Comparison of ENCODE assay signal across 2 cellular contexts in the genomic region with DNA sequence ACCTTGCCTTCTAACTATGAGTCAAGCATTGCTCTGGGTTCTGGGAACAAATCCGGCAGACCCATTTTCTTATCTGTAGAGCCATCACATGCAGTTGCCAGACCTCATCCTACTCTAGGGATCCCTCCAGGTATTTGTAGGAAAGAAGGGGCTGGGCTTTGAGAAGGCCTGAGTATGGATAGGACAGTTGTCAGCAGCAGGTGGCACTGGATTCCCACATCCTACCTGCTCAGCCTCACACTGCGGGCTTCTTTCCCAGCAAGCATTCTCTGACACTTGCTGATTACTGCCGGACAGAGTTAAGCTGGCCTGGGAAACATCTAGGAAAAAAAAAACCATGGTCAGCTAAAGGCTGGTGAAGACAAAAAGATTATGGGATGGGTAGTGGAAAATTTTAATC.
TF ChIP-seq lines count a peak whose summit lies in the region.

No MANE protein-coding gene starts in this region.

TF ChIP-seq in HCT116, 20 proteins besides CTCF, POLR2A, EP300 and RAD21 (continued from another document):
- TF ChIP-seq YY1 (IDR thresholded peaks at IDR 0.05; ENCODE audit: extremely low read depth, insufficient replicate concordance, low read depth, low read length) (no peak), SP1 (IDR thresholded peaks at IDR 0.05; ENCODE audit: low read depth) (no peak), ELF1 (IDR thresholded peaks at IDR 0.05; ENCODE audit: borderline replicate concordance, low read depth) (no peak), ZNF274 (IDR thresholded peaks at IDR 0.05; ENCODE audit: low read depth, low read length) (no peak), POLR2AphosphoS5 (IDR thresholded peaks at IDR 0.05; ENCODE audit: low read depth, low read length) (no peak), EZH2phosphoT487 (IDR thresholded peaks at IDR 0.05; ENCODE audit: borderline replicate concordance) (no peak), CBX3 (IDR thresholded peaks at IDR 0.05; ENCODE audit: low read depth) (no peak), SIN3A (IDR thresholded peaks at IDR 0.05; ENCODE audit: low read depth) (no peak)
- TF ChIP-seq, protein P1, sequence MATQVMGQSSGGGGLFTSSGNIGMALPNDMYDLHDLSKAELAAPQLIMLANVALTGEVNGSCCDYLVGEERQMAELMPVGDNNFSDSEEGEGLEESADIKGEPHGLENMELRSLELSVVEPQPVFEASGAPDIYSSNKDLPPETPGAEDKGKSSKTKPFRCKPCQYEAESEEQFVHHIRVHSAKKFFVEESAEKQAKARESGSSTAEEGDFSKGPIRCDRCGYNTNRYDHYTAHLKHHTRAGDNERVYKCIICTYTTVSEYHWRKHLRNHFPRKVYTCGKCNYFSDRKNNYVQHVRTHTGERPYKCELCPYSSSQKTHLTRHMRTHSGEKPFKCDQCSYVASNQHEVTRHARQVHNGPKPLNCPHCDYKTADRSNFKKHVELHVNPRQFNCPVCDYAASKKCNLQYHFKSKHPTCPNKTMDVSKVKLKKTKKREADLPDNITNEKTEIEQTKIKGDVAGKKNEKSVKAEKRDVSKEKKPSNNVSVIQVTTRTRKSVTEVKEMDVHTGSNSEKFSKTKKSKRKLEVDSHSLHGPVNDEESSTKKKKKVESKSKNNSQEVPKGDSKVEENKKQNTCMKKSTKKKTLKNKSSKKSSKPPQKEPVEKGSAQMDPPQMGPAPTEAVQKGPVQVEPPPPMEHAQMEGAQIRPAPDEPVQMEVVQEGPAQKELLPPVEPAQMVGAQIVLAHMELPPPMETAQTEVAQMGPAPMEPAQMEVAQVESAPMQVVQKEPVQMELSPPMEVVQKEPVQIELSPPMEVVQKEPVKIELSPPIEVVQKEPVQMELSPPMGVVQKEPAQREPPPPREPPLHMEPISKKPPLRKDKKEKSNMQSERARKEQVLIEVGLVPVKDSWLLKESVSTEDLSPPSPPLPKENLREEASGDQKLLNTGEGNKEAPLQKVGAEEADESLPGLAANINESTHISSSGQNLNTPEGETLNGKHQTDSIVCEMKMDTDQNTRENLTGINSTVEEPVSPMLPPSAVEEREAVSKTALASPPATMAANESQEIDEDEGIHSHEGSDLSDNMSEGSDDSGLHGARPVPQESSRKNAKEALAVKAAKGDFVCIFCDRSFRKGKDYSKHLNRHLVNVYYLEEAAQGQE (IDR thresholded peaks at IDR 0.05; ENCODE audit: low read depth): no peak

TF ChIP-seq in WTC11, 78 proteins besides CTCF, POLR2A, EP300 and RAD21 (continued from another document):
- TF ChIP-seq, protein P2, sequence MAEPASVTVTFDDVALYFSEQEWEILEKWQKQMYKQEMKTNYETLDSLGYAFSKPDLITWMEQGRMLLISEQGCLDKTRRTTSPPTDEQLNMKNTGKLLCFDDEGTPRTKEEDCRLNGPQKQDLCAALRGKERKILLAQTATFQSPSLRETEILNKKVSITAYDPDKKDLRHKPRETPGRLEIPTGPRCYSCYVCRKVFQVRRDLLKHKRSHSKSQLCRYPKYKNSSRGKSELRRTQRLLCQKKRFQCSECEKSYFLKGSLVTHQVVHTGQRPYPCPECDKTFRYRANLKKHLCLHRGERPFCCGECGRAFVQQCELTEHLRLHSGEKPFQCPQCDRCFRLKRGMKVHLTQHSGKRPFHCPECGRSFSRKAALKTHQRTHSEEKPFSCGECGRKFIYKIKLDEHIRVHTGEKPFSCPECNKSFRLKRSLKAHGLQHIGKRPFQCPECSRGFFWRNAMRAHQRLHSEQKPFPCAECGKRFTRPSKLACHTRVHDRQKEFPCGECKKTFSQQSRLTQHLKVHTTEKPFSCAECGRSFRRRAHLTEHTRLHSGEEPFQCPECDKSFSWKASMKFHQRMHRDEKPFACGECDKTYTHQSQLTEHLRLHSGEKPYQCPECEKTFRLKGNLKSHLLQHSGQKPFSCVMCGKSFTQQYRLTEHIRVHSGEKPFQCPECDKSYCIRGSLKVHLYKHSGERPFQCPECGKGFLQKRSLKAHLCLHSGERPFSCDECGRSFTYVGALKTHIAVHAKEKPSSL (CRISPR knock-in tag; conservative IDR thresholded peaks at IDR 0.05): no peak
- TF ChIP-seq SOX15 (CRISPR knock-in tag; IDR thresholded peaks at IDR 0.05) (no peak), ZNF263 (CRISPR knock-in tag; IDR thresholded peaks at IDR 0.05; ENCODE audit: low read depth) (no peak), RORB (CRISPR knock-in tag; IDR thresholded peaks at IDR 0.05) (no peak), KAT7 (CRISPR knock-in tag; IDR thresholded peaks at IDR 0.05; ENCODE audit: borderline replicate concordance) (no peak), TP53 (CRISPR knock-in tag; IDR thresholded peaks at IDR 0.05) (no peak), ZNF396 (CRISPR knock-in tag; IDR thresholded peaks at IDR 0.05; ENCODE audit: borderline replicate concordance) (no peak), GABPB1 (CRISPR knock-in tag; IDR thresholded peaks at IDR 0.05) (no peak), ZNF232 (CRISPR knock-in tag; IDR thresholded peaks at IDR 0.05) (no peak)
- TF ChIP-seq, protein P3, sequence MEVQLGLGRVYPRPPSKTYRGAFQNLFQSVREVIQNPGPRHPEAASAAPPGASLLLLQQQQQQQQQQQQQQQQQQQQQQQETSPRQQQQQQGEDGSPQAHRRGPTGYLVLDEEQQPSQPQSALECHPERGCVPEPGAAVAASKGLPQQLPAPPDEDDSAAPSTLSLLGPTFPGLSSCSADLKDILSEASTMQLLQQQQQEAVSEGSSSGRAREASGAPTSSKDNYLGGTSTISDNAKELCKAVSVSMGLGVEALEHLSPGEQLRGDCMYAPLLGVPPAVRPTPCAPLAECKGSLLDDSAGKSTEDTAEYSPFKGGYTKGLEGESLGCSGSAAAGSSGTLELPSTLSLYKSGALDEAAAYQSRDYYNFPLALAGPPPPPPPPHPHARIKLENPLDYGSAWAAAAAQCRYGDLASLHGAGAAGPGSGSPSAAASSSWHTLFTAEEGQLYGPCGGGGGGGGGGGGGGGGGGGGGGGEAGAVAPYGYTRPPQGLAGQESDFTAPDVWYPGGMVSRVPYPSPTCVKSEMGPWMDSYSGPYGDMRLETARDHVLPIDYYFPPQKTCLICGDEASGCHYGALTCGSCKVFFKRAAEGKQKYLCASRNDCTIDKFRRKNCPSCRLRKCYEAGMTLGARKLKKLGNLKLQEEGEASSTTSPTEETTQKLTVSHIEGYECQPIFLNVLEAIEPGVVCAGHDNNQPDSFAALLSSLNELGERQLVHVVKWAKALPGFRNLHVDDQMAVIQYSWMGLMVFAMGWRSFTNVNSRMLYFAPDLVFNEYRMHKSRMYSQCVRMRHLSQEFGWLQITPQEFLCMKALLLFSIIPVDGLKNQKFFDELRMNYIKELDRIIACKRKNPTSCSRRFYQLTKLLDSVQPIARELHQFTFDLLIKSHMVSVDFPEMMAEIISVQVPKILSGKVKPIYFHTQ (CRISPR knock-in tag; IDR thresholded peaks at IDR 0.05): no peak
